8 cellular contexts compared by ENCODE assay signal in the genomic region with DNA sequence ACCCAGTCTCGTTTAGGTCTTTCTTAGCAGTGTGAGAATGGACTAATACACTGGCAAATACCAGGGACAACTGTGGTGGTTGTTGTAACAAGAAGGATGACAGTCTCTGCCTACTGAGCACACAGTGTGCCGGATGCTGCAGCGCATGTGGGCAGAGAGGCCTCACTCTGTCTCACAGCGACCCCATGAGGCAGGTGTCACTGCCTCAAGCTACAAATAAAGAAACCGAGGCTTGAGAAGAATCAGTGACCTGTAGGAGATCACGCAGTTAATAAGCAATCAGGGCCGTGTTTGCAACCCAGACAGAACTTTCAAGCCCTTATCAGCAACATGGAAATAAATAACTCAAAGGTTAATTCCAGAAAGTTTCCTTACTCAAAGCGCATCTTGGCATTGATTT. TPM values are rescaled to one million over a fixed set of nuclear protein-coding genes. Genes with fewer than 3 reads are reported as not detected.
DNase-seq lines count a peak whose midpoint lies in the region; ATAC-seq and TF ChIP-seq lines count a peak whose summit lies in the region.

No MANE protein-coding gene starts in this region.

- no peak overlapping the region for H3K4me2 ChIP-seq in hepatocyte

- no peaks in the 10 kb centered on the region for H4K20me1 ChIP-seq in hepatocyte (ENCODE audit: insufficient read depth, poor library complexity, severe bottlenecking)

- TF ChIP-seq POLR2A in stomach (IDR thresholded peaks at IDR 0.05), result no peak

- no peak overlapping the region for H3K4me3 Mint-ChIP-seq in CD4-positive, alpha-beta T cell
- no peak overlapping the region for H3K4me3 Mint-ChIP-seq in activated naive CD4-positive, alpha-beta T cell treated with anti-CD3 and anti-CD28 coated beads, Interleukin-2, amount 10 ng/mL, durations not matched to agents 7 days and 5 days

- H3K4me3 ChIP-seq in hepatocyte, result no peak overlapping the region
- H3K4me3 ChIP-seq in stomach, result no peak overlapping the region

- no peak overlapping the region for H2AFZ ChIP-seq in hepatocyte

- DNase-seq in CD4-positive, alpha-beta T cell, result peak in 6 of 10 experiments; percentile 13 to 21 (median 19)
- peak; percentile 48 for DNase-seq in activated naive CD4-positive, alpha-beta T cell treated with anti-CD3 and anti-CD28 coated beads, Interleukin-2, amount 10 ng/mL, durations not matched to agents 7 days and 5 days
- DNase-seq in hepatocyte (ENCODE audit: low spot score) (peak; percentile 72), stomach (peak; percentile 67), SKM-1 (lab: John Stamatoyannopoulos, UW; ENCODE audit: unreplicated experiment) (no peak), germinal center (ENCODE audit: low spot score) (no peak)

- CTCF ChIA-PET in CD4-positive, alpha-beta T cell (lab: Charles Lee), result no interaction called here
- CTCF ChIA-PET in activated naive CD4-positive, alpha-beta T cell treated with anti-CD3 and anti-CD28 coated beads, Interleukin-2, amount 10 ng/mL, durations not matched to agents 7 days and 5 days (lab: Charles Lee), result interaction anchor here (1.3 kb wide), 1 partner anchor 88 kb away, joined by 3 read pairs; no protein-coding TSS in a partner anchor

- 40% methylated on average over 8 of the region's 8 CpGs for WGBS in hepatocyte (ENCODE audit: low lambda C conversion rate, missing lambda C conversion rate)
- WGBS in stomach, 5 donors, result 16 to 49% (median 40%) methylated on average over 8 of the region's 8 CpGs

- peaks cover 28% of the 10 kb centered on the region for H3K27me3 Mint-ChIP-seq in CD4-positive, alpha-beta T cell
- peaks cover 31% of the 10 kb centered on the region for H3K27me3 Mint-ChIP-seq in activated naive CD4-positive, alpha-beta T cell treated with anti-CD3 and anti-CD28 coated beads, Interleukin-2, amount 10 ng/mL, durations not matched to agents 7 days and 5 days

- H3K36me3 Mint-ChIP-seq in CD4-positive, alpha-beta T cell (ENCODE audit: low read depth), result no peaks in the 10 kb centered on the region
- no peaks in the 10 kb centered on the region for H3K36me3 Mint-ChIP-seq in activated naive CD4-positive, alpha-beta T cell treated with anti-CD3 and anti-CD28 coated beads, Interleukin-2, amount 10 ng/mL, durations not matched to agents 7 days and 5 days

- H3K79me2 ChIP-seq in hepatocyte, result no peaks in the 10 kb centered on the region

- intact Hi-C loops in CD4-positive, alpha-beta T cell (cut with DNase I, micrococcal nuclease), result loop anchor here in 1 of 2 experiments (5.0 kb wide), 1 partner anchor 87 kb away; no protein-coding TSS in a partner anchor
- intact Hi-C loops in stomach (cut with DNase I; ENCODE audit: low total_unique reads), result loop anchor here (10.0 kb wide), 1 partner anchor 90 kb away; no protein-coding TSS in a partner anchor

- peaks cover 2% of the 10 kb centered on the region for H3K27me3 ChIP-seq in CD4-positive, alpha-beta T cell (ENCODE audit: control insufficient read depth, insufficient read depth, low read length)
- H3K27me3 ChIP-seq in hepatocyte, result no peaks in the 10 kb centered on the region
- peaks cover 0 to 12% (median 0%) of the 10 kb centered on the region in 3 donors for H3K27me3 ChIP-seq in stomach

- H3K4me1 ChIP-seq in hepatocyte (ENCODE audit: insufficient read depth) (peaks cover 14% of the 10 kb centered on the region), stomach (peaks cover 6 to 19% (median 11%) of the 10 kb centered on the region in 4 donors)

- no peak overlapping the region for H3K27ac ChIP-seq in CD4-positive, alpha-beta T cell (ENCODE audit: low read depth, low read length)
- H3K27ac ChIP-seq in hepatocyte, result no peak overlapping the region
- H3K27ac ChIP-seq in stomach, result peak overlapping the region in 2 of 5 donors; percentile 36 to 50

- H3K9me3 ChIP-seq in CD4-positive, alpha-beta T cell (ENCODE audit: control insufficient read depth, low read length), result no peaks in the 10 kb centered on the region
- H3K9me3 ChIP-seq in hepatocyte (ENCODE audit: low read depth) (no peaks in the 10 kb centered on the region), stomach (no peaks in the 10 kb centered on the region)

- no peak for TF ChIP-seq EP300 in stomach (IDR thresholded peaks at IDR 0.05)

- H3K9me2 ChIP-seq in hepatocyte (replicated peaks; ENCODE audit: insufficient read depth), result no peaks in the 10 kb centered on the region

- H3K27ac Mint-ChIP-seq in CD4-positive, alpha-beta T cell, result no peak overlapping the region
- H3K27ac Mint-ChIP-seq in activated naive CD4-positive, alpha-beta T cell treated with anti-CD3 and anti-CD28 coated beads, Interleukin-2, amount 10 ng/mL, durations not matched to agents 7 days and 5 days, result no peak overlapping the region

- no peak for ATAC-seq in CD4-positive, alpha-beta T cell (ENCODE audit: poor library complexity)
- ATAC-seq in HG03103 (IDR thresholded peaks at IDR 0.05; ENCODE audit: low read depth, unreplicated experiment) (peak; percentile 54), HG03135 (IDR thresholded peaks at IDR 0.05; ENCODE audit: unreplicated experiment) (no peak)

- no peak for TF ChIP-seq CTCF in CD4-positive, alpha-beta T cell (IDR thresholded peaks at IDR 0.05)
- peak; percentile 69 for TF ChIP-seq CTCF in hepatocyte (IDR thresholded peaks at IDR 0.05; ENCODE audit: poor library complexity)
- peak in 5 of 7 experiments; percentile 32 to 81 (median 65) for TF ChIP-seq CTCF in stomach (IDR thresholded peaks at IDR 0.05)

- H3K36me3 ChIP-seq in hepatocyte (replicated peaks; ENCODE audit: insufficient read depth, low read depth) (no peaks in the 10 kb centered on the region), stomach (no peaks in the 10 kb centered on the region)

- POLR2A ChIA-PET in CD4-positive, alpha-beta T cell (lab: Charles Lee), result no interaction called here

- no peaks in the 10 kb centered on the region for H3K9me3 Mint-ChIP-seq in CD4-positive, alpha-beta T cell
- H3K9me3 Mint-ChIP-seq in activated naive CD4-positive, alpha-beta T cell treated with anti-CD3 and anti-CD28 coated beads, Interleukin-2, amount 10 ng/mL, durations not matched to agents 7 days and 5 days, result no peaks in the 10 kb centered on the region

- H3K4me1 Mint-ChIP-seq in CD4-positive, alpha-beta T cell (ENCODE audit: low read depth), result peaks cover 13% of the 10 kb centered on the region
- no peaks in the 10 kb centered on the region for H3K4me1 Mint-ChIP-seq in activated naive CD4-positive, alpha-beta T cell treated with anti-CD3 and anti-CD28 coated beads, Interleukin-2, amount 10 ng/mL, durations not matched to agents 7 days and 5 days

RNA-seq across cellular contexts. Expression of gene GAS6, which starts 40.5 kb away (rescaled TPM):
- total RNA-seq in CD4-positive, alpha-beta T cell, result 1 to 10 TPM in 1 of 2 experiments, under 1 TPM in 1; 0.52 to 1.0 TPM
- total RNA-seq in hepatocyte (62.5 and 70.0 TPM in 2 replicates), stomach (100 to 1,000 TPM in 2 of 5 donors, 10 to 100 TPM in 3; 31.4 to 409 (median 93.4) TPM)
- polyA plus RNA-seq in hepatocyte (146 and 163 TPM in 2 replicates), stomach (100 to 1,000 TPM in 1 of 3 donors, 10 to 100 TPM in 2; 34.7 to 109 (median 62.0) TPM)

Comparison
In these comparisons a context has a peak if more than half of its experiments do, and no peak if none do; other contexts are left out.
1. DNase-seq: peak in CD4-positive, alpha-beta T cell (6 of 10), activated naive CD4-positive, alpha-beta T cell treated with anti-CD3 and anti-CD28 coated beads, Interleukin-2, amount 10 ng/mL, durations not matched to agents 7 days and 5 days (single experiment), hepatocyte (single experiment) and stomach (single experiment); none in SKM-1 (single experiment) and germinal center (single experiment).
2. RNA of gene GAS6, which starts 40.5 kb away (total RNA-seq): 31.4 to 409 TPM in stomach and 62.5 to 70.0 TPM in hepatocyte; 0.52 to 1.0 TPM in CD4-positive, alpha-beta T cell; every median in the first group is over 10 times any median in the second.